8 cellular contexts compared by ENCODE assay signal in genomic region chr7:66204822-66205735, GRCh38. TPM values are rescaled to one million over a fixed set of nuclear protein-coding genes. Genes with fewer than 3 reads are reported as not detected.
DNase-seq lines count a peak whose midpoint lies in the region; ATAC-seq and TF ChIP-seq lines count a peak whose summit lies in the region.

Gene TPST1, plus strand, starts transcription at chr7:66205334. Its CDS starts 35,092 bp downstream, at chr7:66240426.

- H3K4me3 Mint-ChIP-seq in natural killer cell: peak within 1 kb of the TSS; percentile 96

- H3K27me3 Mint-ChIP-seq in natural killer cell (ENCODE audit: low read depth in 2 of 2): peaks cover 0 to 2% of the 10 kb centered on the region in 2 donors

- H3K4me3 ChIP-seq in DOHH2 (ENCODE audit: low read length) (peak within 1 kb of the TSS; percentile 75), Karpas-422 (ENCODE audit: low read length) (peak within 1 kb of the TSS; percentile 96)

- peak; percentile 96 for DNase-seq in Karpas-422
- DNase-seq in RKO (ENCODE audit: low spot score): peak; percentile 79
- peak; percentile 59 for DNase-seq in activated T-helper 9 cell treated with anti-CD3 and anti-CD28 coated beads, Interleukin-2, amount 50 U/mL, for 16 hours (ENCODE audit: low read depth)
- peak; percentile 79 for DNase-seq in fibroblast of peridontal ligament (ENCODE audit: extremely low read depth)
- DNase-seq in natural killer cell: peak; percentile 88
- peak; percentile 67 to 81 (median 76) for DNase-seq in stimulated activated naive CD4-positive, alpha-beta T cell (lab: John Stamatoyannopoulos, UW)

- no peaks in the 10 kb centered on the region for H3F3A ChIP-seq in DOHH2 (ENCODE audit: control insufficient read depth, insufficient read depth)

- H4K20me1 ChIP-seq in DOHH2 (ENCODE audit: control insufficient read depth, insufficient read depth, low read depth, low read length) (no peaks in the 10 kb centered on the region), Karpas-422 (ENCODE audit: insufficient read depth, low read depth, low read length) (peaks cover 6% of the 10 kb centered on the region; the same call in 1 of the 2 replicates)

- ATAC-seq in GM21786 (IDR thresholded peaks at IDR 0.05; ENCODE audit: unreplicated experiment): peak; percentile 93
- ATAC-seq in natural killer cell: peak; percentile 88 to 92 (median 90)

- H3K27me3 ChIP-seq in DOHH2 (ENCODE audit: control insufficient read depth, low read length): peaks cover 56% of the 10 kb centered on the region
- no peaks in the 10 kb centered on the region for H3K27me3 ChIP-seq in Karpas-422 (ENCODE audit: low read length)

- H3K4me1 Mint-ChIP-seq in natural killer cell: peaks cover 27% of the 10 kb centered on the region in 2 donors

- H3K36me3 ChIP-seq in DOHH2 (ENCODE audit: control insufficient read depth, low read length): no peaks in the 10 kb centered on the region
- no peaks in the 10 kb centered on the region for H3K36me3 ChIP-seq in Karpas-422 (ENCODE audit: insufficient read depth, low read length)

- peak within 1 kb of the TSS; percentile 83 for H3K9ac ChIP-seq in Karpas-422 (ENCODE audit: low read length)

- intact Hi-C loops in natural killer cell (cut with micrococcal nuclease): loop anchor here (5.0 to 10.0 kb wide), 3 partner anchors 90 to 173 kb away; partner anchors contain the start of genes ASL and CRCP

- TF ChIP-seq CTCF in DOHH2 (IDR thresholded peaks at IDR 0.05; ENCODE audit: low read depth, low read length, poor library complexity, severe bottlenecking): peak; percentile 71
- peak; percentile 55 for TF ChIP-seq CTCF in natural killer cell (IDR thresholded peaks at IDR 0.05)

- H3K9me2 ChIP-seq in DOHH2 (replicated peaks; ENCODE audit: control insufficient read depth, low read length) (no peaks in the 10 kb centered on the region), Karpas-422 (replicated peaks; ENCODE audit: insufficient read depth, low read length) (no peaks in the 10 kb centered on the region)

- H3K79me2 ChIP-seq in DOHH2 (ENCODE audit: control insufficient read depth, low read length) (no peaks in the 10 kb centered on the region), Karpas-422 (ENCODE audit: low read length) (no peaks in the 10 kb centered on the region)

- H3K36me3 Mint-ChIP-seq in natural killer cell: no peaks in the 10 kb centered on the region

- H3K9me3 ChIP-seq in DOHH2 (ENCODE audit: control insufficient read depth, insufficient read depth, low read length) (no peaks in the 10 kb centered on the region), Karpas-422 (ENCODE audit: low read length) (no peaks in the 10 kb centered on the region)

- H3K27ac ChIP-seq in DOHH2 (ENCODE audit: low read depth, low read length) (no peak within 1 kb of the TSS), Karpas-422 (ENCODE audit: low read length) (no peak within 1 kb of the TSS)

- H3K4me1 ChIP-seq in DOHH2 (ENCODE audit: control insufficient read depth, low read length) (peaks cover 23% of the 10 kb centered on the region), Karpas-422 (ENCODE audit: low read length) (peaks cover 20% of the 10 kb centered on the region)

- H3K9me3 Mint-ChIP-seq in natural killer cell: no peaks in the 10 kb centered on the region

- H3K4me2 ChIP-seq in DOHH2 (ENCODE audit: low read length): peak within 1 kb of the TSS; percentile 72
- H3K4me2 ChIP-seq in Karpas-422 (ENCODE audit: low read depth, low read length, poor library complexity, severe bottlenecking): peak within 1 kb of the TSS; percentile 99

- peak within 1 kb of the TSS; percentile 100 for H2AFZ ChIP-seq in Karpas-422 (ENCODE audit: low read length)

- peak within 1 kb of the TSS; percentile 84 for H3K27ac Mint-ChIP-seq in natural killer cell

RNA-seq across cellular contexts. Expression of gene TPST1, which starts in this region (rescaled TPM):
- total RNA-seq in Karpas-422 (2014; rRNA removed; shearing (Covaris generic); ENCODE audit: low replicate concordance): 3.6 and 8.5 TPM in 2 replicates
- total RNA-seq in natural killer cell: 10 to 100 TPM; 10.4 to 17.3 (median 14.3) TPM
